ENCODE assay signal across 28 cellular contexts in genomic region chr4:108963910-108964309, GRCh38.
"Had no signal": no experiment of that assay in that cellular context is flagged by ENCODE, and none has a peak within 500 bp of the region (broad histone marks: within the 10 kb centered on the region; RNA-seq: fewer than 3 reads in every experiment).

No MANE protein-coding gene starts in this region.

- H3K36me3 Mint-ChIP-seq: immature natural killer cell; stimulated activated naive B cell treated with anti-CD40 and anti-IgM and Interleukin-4, amounts not matched to agents 10 μg/mL and 1 μg/mL and 100 μg/mL, for 72 hours had no signal

- H3K27ac ChIP-seq: lower lobe of right lung, parathyroid adenoma, right atrium auricular region, right lobe of liver, stomach, testis, thyroid gland, transverse colon, upper lobe of left lung, vagina had no signal

- DNase-seq: hypothalamus; immature natural killer cell; islet precursor cell; kidney glomerular epithelial cell; left cardiac atrium; lower lobe of right lung; mammary epithelial cell; mesenchymal stem cell; naive thymus-derived CD8-positive, alpha-beta T cell; nucleus accumbens; right lobe of liver; stimulated activated CD4-positive, alpha-beta T cell treated with anti-CD3 and anti-CD28 coated beads, Interleukin-12 subunit alpha, Interleukin-12 subunit beta, amount 100 ng/mL, for 4 hours; stimulated activated CD4-positive, alpha-beta T cell treated with anti-CD3 and anti-CD28 coated beads, Interleukin-15, amount 100 ng/mL, for 24 hours; stimulated activated CD4-positive, alpha-beta T cell treated with anti-CD3 and anti-CD28 coated beads, Interleukin-2, amount 100 ng/mL, for 24 hours; stimulated activated CD4-positive, alpha-beta T cell treated with anti-CD3 and anti-CD28 coated beads, Interleukin-4, amount 100 ng/mL, for 1 hour; stimulated activated naive B cell treated with anti-CD40 and anti-IgM and Interleukin-4, amounts not matched to agents 10 μg/mL and 1 μg/mL and 100 μg/mL, for 72 hours; stimulated activated naive CD8-positive, alpha-beta T cell treated with anti-CD3 and anti-CD28 coated beads, Interleukin-15, Interleukin-2, amounts not matched to agents 100 U/mL and 50 U/mL, for 24 hours; stomach; testis; thyroid gland; transverse colon; upper lobe of left lung had no signal

- H3K27ac Mint-ChIP-seq: immature natural killer cell; naive thymus-derived CD8-positive, alpha-beta T cell; stimulated activated naive B cell treated with anti-CD40 and anti-IgM and Interleukin-4, amounts not matched to agents 10 μg/mL and 1 μg/mL and 100 μg/mL, for 72 hours had no signal

- H3K4me1 Mint-ChIP-seq: immature natural killer cell; stimulated activated naive B cell treated with anti-CD40 and anti-IgM and Interleukin-4, amounts not matched to agents 10 μg/mL and 1 μg/mL and 100 μg/mL, for 72 hours had no signal

- H3K9me3 Mint-ChIP-seq: naive thymus-derived CD8-positive, alpha-beta T cell; nephron; neural crest cell had no signal

- H3K27me3 ChIP-seq: right atrium auricular region, right lobe of liver, stomach, testis, thyroid gland, transverse colon, upper lobe of left lung, vagina had no signal

- H3K4me3 Mint-ChIP-seq: immature natural killer cell; naive thymus-derived CD8-positive, alpha-beta T cell; nephron; neural crest cell; stimulated activated naive B cell treated with anti-CD40 and anti-IgM and Interleukin-4, amounts not matched to agents 10 μg/mL and 1 μg/mL and 100 μg/mL, for 72 hours had no signal

- H3K36me3 ChIP-seq: lower lobe of right lung, right atrium auricular region, right lobe of liver, stomach, thyroid gland, transverse colon, upper lobe of left lung, vagina had no signal

- H3K4me1 ChIP-seq: lower lobe of right lung, parathyroid adenoma, right lobe of liver, stomach, testis, thyroid gland, transverse colon, upper lobe of left lung, vagina had no signal

- ATAC-seq: left cardiac atrium; left lobe of liver; lower lobe of right lung; naive thymus-derived CD8-positive, alpha-beta T cell; right lobe of liver; stimulated activated naive B cell treated with anti-CD40 and anti-IgM and Interleukin-4, amounts not matched to agents 10 μg/mL and 1 μg/mL and 100 μg/mL, for 72 hours; stimulated activated naive CD8-positive, alpha-beta T cell treated with anti-CD3 and anti-CD28 coated beads, Interleukin-15, Interleukin-2, amounts not matched to agents 100 U/mL and 50 U/mL, for 24 hours had no signal

- H3K4me3 ChIP-seq: lower lobe of right lung, right atrium auricular region, right lobe of liver, stomach, testis, thyroid gland, transverse colon, upper lobe of left lung, vagina had no signal

- H3K9me3 ChIP-seq: lower lobe of right lung, right atrium auricular region, right lobe of liver, stomach, testis, thyroid gland, transverse colon, upper lobe of left lung, vagina had no signal
